In genomic region chr7:118184392-118184899, GRCh38 we compare ENCODE assay signal across 1 cellular context.
A peak's percentile ranks its signal among the peaks of the same experiment; 100 is the strongest.
TF ChIP-seq lines count a peak whose summit lies in the region.

No MANE protein-coding gene starts in this region.

TF ChIP-seq in HEK293, 187 proteins besides CTCF, POLR2A, EP300 and RAD21 (continued from another document):
- TF ChIP-seq REST (tag by site-specific recombination; IDR thresholded peaks at IDR 0.05) (no peak), ZNF391 (tag by site-specific recombination; IDR thresholded peaks at IDR 0.05; ENCODE audit: borderline replicate concordance, low read depth) (0 out of 2 replicates have a peak, but pooled peaks have one; percentile 23), ZNF266 (tag by site-specific recombination; IDR thresholded peaks at IDR 0.05; ENCODE audit: low read depth) (no peak), ZNF561 (tag by site-specific recombination; IDR thresholded peaks at IDR 0.05; ENCODE audit: borderline replicate concordance) (0 out of 2 replicates have a peak, but pooled peaks have one; percentile 6), SCRT2 (tag by site-specific recombination; IDR thresholded peaks at IDR 0.05) (peak; percentile 57)
